Comparison of ENCODE assay signal across 8 cellular contexts in the genomic region with DNA sequence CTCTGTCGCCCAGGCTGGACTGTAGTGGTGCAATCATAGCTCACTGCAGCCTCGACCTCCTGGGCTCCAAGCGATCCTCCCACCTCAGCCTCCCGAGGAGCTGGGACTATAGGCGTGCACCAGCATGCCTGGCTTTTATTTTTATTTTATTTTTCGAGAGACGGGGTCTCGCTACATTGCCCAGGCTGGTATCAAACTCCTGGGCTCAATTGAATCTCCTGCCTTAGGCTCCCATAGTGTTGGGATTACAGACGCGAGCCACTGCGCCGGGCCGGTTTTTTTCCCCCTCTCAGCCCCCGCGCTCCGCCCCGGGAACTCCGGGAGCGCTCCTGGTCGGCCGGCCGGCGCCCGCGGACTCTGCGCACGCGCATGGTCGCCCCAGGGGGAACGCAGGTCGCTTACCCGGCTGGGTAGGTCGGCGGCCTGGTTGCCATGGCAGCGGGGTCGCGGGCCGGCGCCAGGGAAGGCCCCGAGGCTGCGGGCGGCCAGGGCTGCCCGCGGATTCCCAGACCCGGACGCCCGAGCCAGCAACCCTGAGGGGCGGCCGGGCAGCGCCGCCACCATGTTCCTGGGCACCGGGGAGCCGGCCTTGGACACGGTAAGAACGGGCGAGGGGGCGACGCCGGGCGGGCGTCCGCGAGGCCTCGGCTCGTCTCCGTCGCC. TPM values are rescaled to one million over a fixed set of nuclear protein-coding genes. Genes with fewer than 3 reads are reported as not detected.
DNase-seq lines count a peak whose midpoint lies in the region; ATAC-seq, FAIRE-seq and TF ChIP-seq lines count a peak whose summit lies in the region.

TSS of gene IQCE (plus strand) at position 360 of the 663 bp plus-strand sequence. CDS start at position 563, 203 bp downstream.

- no peaks in the 10 kb centered on the region for H3K27me3 ChIP-seq in keratinocyte (ENCODE audit: control insufficient read depth, extremely low read depth, insufficient read depth, low read length)

- POLR2A ChIA-PET in A549 (lab: Yijun Ruan, JAX) = interaction anchor here (1.6 kb wide), 1 partner anchor 13 kb away, joined by 5 read pairs; no protein-coding TSS in a partner anchor

- peak within 1 kb of the TSS; percentile 83 for H3K9ac ChIP-seq in keratinocyte (ENCODE audit: control insufficient read depth, extremely low read depth, insufficient read depth, low read length)

- dilution Hi-C loops in keratinocyte (cut with MboI; ENCODE audit: extremely low pct_ligation_motif_present, low sequenced_read_pairs) = no loop called here

- ATAC-seq in A549 (peak; percentile 55 to 57), GM18861 (IDR thresholded peaks at IDR 0.05; ENCODE audit: unreplicated experiment) (peak; percentile 59), HG03135 (IDR thresholded peaks at IDR 0.05; ENCODE audit: unreplicated experiment) (peak; percentile 50)

- H3K27ac ChIP-seq in A549 = peak within 1 kb of the TSS; percentile 90 to 92
- H3K27ac ChIP-seq in keratinocyte (ENCODE audit: control insufficient read depth, insufficient read depth, low read length) = peak within 1 kb of the TSS; percentile 67

- no peaks in the 10 kb centered on the region for H3K9me1 ChIP-seq in keratinocyte (ENCODE audit: control insufficient read depth, extremely low read depth, insufficient read depth, low read length)

- H3K79me2 ChIP-seq in keratinocyte (ENCODE audit: control insufficient read depth, insufficient read depth, low read length) = peaks cover 20% of the 10 kb centered on the region

- peak within 1 kb of the TSS; percentile 73 for H3K4me2 ChIP-seq in A549
- peak within 1 kb of the TSS; percentile 84 for H3K4me2 ChIP-seq in keratinocyte (ENCODE audit: control insufficient read depth, extremely low read depth, insufficient read depth, low read depth, low read length)

- peaks cover 22% of the 10 kb centered on the region for H3K4me1 ChIP-seq in A549
- H3K4me1 ChIP-seq in keratinocyte (ENCODE audit: control insufficient read depth, extremely low read depth, insufficient read depth, low read length) = peaks cover 16% of the 10 kb centered on the region

- FAIRE-seq in A549 (lab: Jason Lieb, UNC) (no peak), keratinocyte (lab: Jason Lieb, UNC) (no peak)

- H2AFZ ChIP-seq in keratinocyte (ENCODE audit: control insufficient read depth, low read length) = peak within 1 kb of the TSS; percentile 86

- no peak for TF ChIP-seq CTCF in A549 (IDR thresholded peaks at IDR 0.05)
- no peak for TF ChIP-seq CTCF in keratinocyte (optimal IDR thresholded peaks at IDR 0.05 in 1 of 3, IDR thresholded peaks at IDR 0.05 in 1 of 3, conservative IDR thresholded peaks at IDR 0.05 in 1 of 3; ENCODE audit: extremely low read depth in 1 of 3, insufficient read depth in 2 of 3, low read length in 3 of 3)

- peak within 1 kb of the TSS; percentile 97 for H3K4me3 ChIP-seq in A549
- H3K4me3 ChIP-seq in keratinocyte (ENCODE audit: control insufficient read depth in 2 of 3, extremely low read depth in 1 of 3, insufficient read depth in 2 of 3, low read depth in 1 of 3, low read length in 3 of 3) = peak within 1 kb of the TSS; percentile 71 to 91 (median 78)

- no peaks in the 10 kb centered on the region for H4K20me1 ChIP-seq in keratinocyte (ENCODE audit: control insufficient read depth, extremely low read depth, insufficient read depth, low read length)

- 5% methylated on average over 13 of the region's 67 CpGs for WGBS in A549 (ENCODE audit: missing lambda C conversion rate)

- TF ChIP-seq POLR2A in A549 (IDR thresholded peaks at IDR 0.05; ENCODE audit: low read length) = peak; percentile 25; the same call in 1 of the 2 replicates

- TF ChIP-seq EP300 in A549 (IDR thresholded peaks at IDR 0.05) = no peak

- H3K36me3 ChIP-seq in keratinocyte (ENCODE audit: control insufficient read depth in 2 of 2, extremely low read depth in 1 of 2, insufficient read depth in 2 of 2, low read length in 2 of 2) = no peaks in the 10 kb centered on the region

- peak in 1 of 2 experiments; percentile 13; a peak in 1 of 5 replicates for TF ChIP-seq RAD21 in A549 (conservative IDR thresholded peaks at IDR 0.05 in 1 of 2, IDR thresholded peaks at IDR 0.05 in 1 of 2)

- H3K9me3 ChIP-seq in A549 = no peaks in the 10 kb centered on the region
- no peaks in the 10 kb centered on the region for H3K9me3 ChIP-seq in keratinocyte (ENCODE audit: control insufficient read depth, low read depth, low read length)

- peak; percentile 77 to 90 for DNase-seq in A549 (ENCODE audit: low read depth in 1 of 2, low spot score in 1 of 2)
- DNase-seq in NCI-H446 (lab: John Stamatoyannopoulos, UW) = peak; percentile 67 to 92
- DNase-seq in activated CD4-positive, alpha-beta T cell treated with anti-CD3 and anti-CD28 coated beads for 1 hour = peak; percentile 82
- peak; percentile 94 for DNase-seq in cerebellum (ENCODE audit: low spot score)
- no peak for DNase-seq in keratinocyte (ENCODE audit: low read depth, low spot score)
- peak; percentile 80 to 88 (median 83) for DNase-seq in stimulated activated CD4-positive, alpha-beta T cell treated with anti-CD3 and anti-CD28 coated beads, Interleukin-12 subunit alpha, Interleukin-12 subunit beta, amount 100 ng/mL, for 48 hours (ENCODE audit: low read depth in 2 of 3, low spot score in 1 of 3)

- CTCF ChIA-PET in A549 (lab: Yijun Ruan, JAX) = interaction anchor here (0.9 to 2.6 kb wide), 9 partner anchors 9 to 108 kb away, joined by 3 to 13 read pairs (median 3); no protein-coding TSS in a partner anchor

TF ChIP-seq in A549, 52 proteins besides CTCF, POLR2A, EP300 and RAD21:
- TF ChIP-seq HDAC2 (IDR thresholded peaks at IDR 0.05) = 0 out of 2 replicates have a peak, but pooled peaks have one; percentile 66
- no peak for TF ChIP-seq ELK1 (IDR thresholded peaks at IDR 0.05; ENCODE audit: low read depth, low read length)
- peak; percentile 30; the same call in 1 of the 2 replicates for TF ChIP-seq KDM1A (IDR thresholded peaks at IDR 0.05; ENCODE audit: low read depth)
- no peak for TF ChIP-seq RFX5 (IDR thresholded peaks at IDR 0.05)
- peak; percentile 81; the same call in 1 of the 2 replicates for TF ChIP-seq PHF8 (IDR thresholded peaks at IDR 0.05; ENCODE audit: borderline replicate concordance, low read depth)
- TF ChIP-seq ZFP36 (IDR thresholded peaks at IDR 0.05; ENCODE audit: borderline replicate concordance, partially characterized antibody) = no peak
- peak in 1 of 2 experiments; percentile 59; a peak in 2 of 5 replicates for TF ChIP-seq JUN (IDR thresholded peaks at IDR 0.05)
- TF ChIP-seq, protein P1, sequence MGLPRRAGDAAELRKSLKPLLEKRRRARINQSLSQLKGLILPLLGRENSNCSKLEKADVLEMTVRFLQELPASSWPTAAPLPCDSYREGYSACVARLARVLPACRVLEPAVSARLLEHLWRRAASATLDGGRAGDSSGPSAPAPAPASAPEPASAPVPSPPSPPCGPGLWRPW (IDR thresholded peaks at IDR 0.05) = no peak
- TF ChIP-seq, protein P2, sequence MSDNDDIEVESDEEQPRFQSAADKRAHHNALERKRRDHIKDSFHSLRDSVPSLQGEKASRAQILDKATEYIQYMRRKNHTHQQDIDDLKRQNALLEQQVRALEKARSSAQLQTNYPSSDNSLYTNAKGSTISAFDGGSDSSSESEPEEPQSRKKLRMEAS (IDR thresholded peaks at IDR 0.05) = peak; percentile 36; the same call in 1 of the 2 replicates
- TF ChIP-seq RARB (CRISPR knock-in tag; IDR thresholded peaks at IDR 0.05) = no peak
- TF ChIP-seq ESRRA (IDR thresholded peaks at IDR 0.05; ENCODE audit: borderline replicate concordance, low read length) = no peak
- TF ChIP-seq CEBPB (IDR thresholded peaks at IDR 0.05) = no peak
TF ChIP-seq in A549: peak in this region for 5.

RNA-seq across cellular contexts. Expression of gene IQCE, which starts in this region (rescaled TPM):
- polyA plus RNA-seq in A549 (2011; rRNA removed) (10.1 and 10.6 TPM in 2 replicates), A549 (2017; fragmentation: RNase III; extraction: RNeasy Plus Mini Kit Qiagen cat#74134 plus additional on column Dnase treatment) (11.3 to 13.0 TPM (median 12.8 TPM) in 3 replicates), keratinocyte (4.7 to 9.1 TPM (median 5.2 TPM) in 3 replicates)
- 8.9 and 9.3 TPM in 2 replicates for polyA plus RNA-seq in A549 (2012; cell fraction: cytosol; rRNA removed)
- polyA plus RNA-seq in A549 (2012; cell fraction: nucleus; rRNA removed) = 16.7 and 18.2 TPM in 2 replicates
- polyA minus RNA-seq in A549 (2011; rRNA and poly(A)+ RNA removed) = 10.6 and 13.3 TPM in 2 replicates
- 18.9 TPM for total RNA-seq in cerebellum
- 6.6 TPM for polyA plus RNA-seq in keratinocyte (2011; ENCODE audit: low read depth)
- polyA plus RNA-seq in keratinocyte (2011; cell fraction: cytosol; rRNA removed) = 6.5 and 10.3 TPM in 2 replicates
- 15.0 and 18.3 TPM in 2 replicates for polyA plus RNA-seq in keratinocyte (2011; cell fraction: nucleus; rRNA removed)
- 2.2 and 10.8 TPM in 2 replicates for polyA plus RNA-seq in keratinocyte (2012; ENCODE audit: low replicate concordance)
- 8.2 to 16.2 TPM (median 8.6 TPM) in 3 replicates for polyA minus RNA-seq in keratinocyte
- polyA minus RNA-seq in keratinocyte (2011; cell fraction: cytosol; rRNA and poly(A)+ RNA removed) = 6.9 TPM
- polyA minus RNA-seq in keratinocyte (2011; cell fraction: nucleus; rRNA and poly(A)+ RNA removed) = 6.0 and 9.8 TPM in 2 replicates
